30 cellular contexts compared by ENCODE assay signal in genomic region chr10:129779126-129779525, GRCh38.
"Had no signal": no experiment of that assay in that cellular context is flagged by ENCODE, and none has a peak within 500 bp of the region (broad histone marks: within the 10 kb centered on the region; RNA-seq: fewer than 3 reads in every experiment).

No MANE protein-coding gene starts in this region.

- H3K9ac ChIP-seq: parathyroid adenoma had no signal

- H3K79me2 ChIP-seq: parathyroid adenoma had no signal

- H3K4me3 ChIP-seq: colonic mucosa, gastroesophageal sphincter, heart left ventricle, left ventricle myocardium inferior, lung, prostate gland, right atrium auricular region, skin epidermis, thoracic aorta, tibial nerve, vagina had no signal

- H3K27ac Mint-ChIP-seq: dendritic cell treated with granulocyte-macrophage colony-stimulating factor and Interleukin-4, amounts not matched to agents 40 ng/mL and 50 ng/mL, for 4 days; endodermal cell; memory B cell; naive B cell; natural killer cell treated with Interleukin-12 subunit alpha and Interleukin-12 subunit beta and Interleukin-15 and Interleukin-18, amount 100 ng/mL, for 72 hours; stimulated activated naive B cell treated with anti-CD40 and anti-IgM and Interleukin-4, amounts not matched to agents 10 μg/mL and 1 μg/mL and 100 μg/mL, for 72 hours; stimulated activated naive CD8-positive, alpha-beta T cell treated with anti-CD3 and anti-CD28 coated beads, Interleukin-15, Interleukin-2, amounts not matched to agents 100 ng/mL and 50 ng/mL, for 24 hours had no signal

- H3K4me3 Mint-ChIP-seq: dendritic cell treated with granulocyte-macrophage colony-stimulating factor and Interleukin-4, amounts not matched to agents 40 ng/mL and 50 ng/mL, for 4 days; endodermal cell; memory B cell; naive B cell; natural killer cell treated with Interleukin-12 subunit alpha and Interleukin-12 subunit beta and Interleukin-15 and Interleukin-18, amount 100 ng/mL, for 72 hours; neural crest cell; stimulated activated naive B cell treated with anti-CD40 and anti-IgM and Interleukin-4, amounts not matched to agents 10 μg/mL and 1 μg/mL and 100 μg/mL, for 72 hours; stimulated activated naive CD8-positive, alpha-beta T cell treated with anti-CD3 and anti-CD28 coated beads, Interleukin-15, Interleukin-2, amounts not matched to agents 100 ng/mL and 50 ng/mL, for 24 hours had no signal

- H3K27me3 Mint-ChIP-seq: dendritic cell treated with granulocyte-macrophage colony-stimulating factor and Interleukin-4, amounts not matched to agents 40 ng/mL and 50 ng/mL, for 4 days; memory B cell; naive B cell; natural killer cell treated with Interleukin-12 subunit alpha and Interleukin-12 subunit beta and Interleukin-15 and Interleukin-18, amount 100 ng/mL, for 72 hours; stimulated activated naive B cell treated with anti-CD40 and anti-IgM and Interleukin-4, amounts not matched to agents 10 μg/mL and 1 μg/mL and 100 μg/mL, for 72 hours; stimulated activated naive CD8-positive, alpha-beta T cell treated with anti-CD3 and anti-CD28 coated beads, Interleukin-15, Interleukin-2, amounts not matched to agents 100 ng/mL and 50 ng/mL, for 24 hours had no signal

- H3K36me3 ChIP-seq: colonic mucosa, gastroesophageal sphincter, heart left ventricle, left ventricle myocardium inferior, prostate gland, right atrium auricular region, thoracic aorta, vagina had no signal

- H3K27me3 ChIP-seq: colonic mucosa, foreskin keratinocyte, gastroesophageal sphincter, heart left ventricle, right atrium auricular region, tibial nerve, vagina had no signal

- H3K4me1 ChIP-seq: colonic mucosa, foreskin keratinocyte, gastroesophageal sphincter, heart left ventricle, left ventricle myocardium inferior, parathyroid adenoma, prostate gland, right atrium auricular region, tibial nerve, vagina had no signal

- H3K27ac ChIP-seq: colonic mucosa, epithelial cell of prostate, foreskin keratinocyte, gastroesophageal sphincter, heart left ventricle, left ventricle myocardium inferior, parathyroid adenoma, prostate gland, right atrium auricular region, skin epidermis, thoracic aorta, tibial nerve, vagina had no signal

- DNase-seq: colonic mucosa; effector CD8-positive, alpha-beta T cell; foreskin keratinocyte; heart left ventricle; hippocampal formation; kidney glomerular epithelial cell; left colon; left ventricle myocardium inferior; naive B cell; stimulated activated CD4-positive, alpha-beta T cell treated with anti-CD3 and anti-CD28 coated beads, Interleukin-15, amount 100 ng/mL, for 24 hours; stimulated activated CD4-positive, alpha-beta T cell treated with anti-CD3 and anti-CD28 coated beads, Interleukin-2, amount 100 ng/mL, for 48 hours; stimulated activated naive B cell treated with anti-CD40 and anti-IgM and Interleukin-4, amounts not matched to agents 10 μg/mL and 1 μg/mL and 100 μg/mL, for 72 hours had no signal

- H2AFZ ChIP-seq: parathyroid adenoma had no signal

- H3K36me3 Mint-ChIP-seq: natural killer cell treated with Interleukin-12 subunit alpha and Interleukin-12 subunit beta and Interleukin-15 and Interleukin-18, amount 100 ng/mL, for 72 hours had no signal

- ATAC-seq: esophagus mucosa; foreskin keratinocyte; gastroesophageal sphincter; heart left ventricle; left colon; natural killer cell treated with Interleukin-12 subunit alpha and Interleukin-12 subunit beta and Interleukin-15 and Interleukin-18, amount 100 ng/mL, for 72 hours; sciatic nerve; stimulated activated naive B cell treated with anti-CD40 and anti-IgM and Interleukin-4, amounts not matched to agents 10 μg/mL and 1 μg/mL and 100 μg/mL, for 72 hours had no signal

- H3K9me3 Mint-ChIP-seq: dendritic cell treated with granulocyte-macrophage colony-stimulating factor and Interleukin-4, amounts not matched to agents 40 ng/mL and 50 ng/mL, for 4 days; endodermal cell; natural killer cell treated with Interleukin-12 subunit alpha and Interleukin-12 subunit beta and Interleukin-15 and Interleukin-18, amount 100 ng/mL, for 72 hours; neural crest cell; stimulated activated naive CD8-positive, alpha-beta T cell treated with anti-CD3 and anti-CD28 coated beads, Interleukin-15, Interleukin-2, amounts not matched to agents 100 ng/mL and 50 ng/mL, for 24 hours had no signal

- H3K4me1 Mint-ChIP-seq: endodermal cell; naive B cell; neural crest cell; stimulated activated naive B cell treated with anti-CD40 and anti-IgM and Interleukin-4, amounts not matched to agents 10 μg/mL and 1 μg/mL and 100 μg/mL, for 72 hours had no signal

- H3K9me3 ChIP-seq: colonic mucosa, gastroesophageal sphincter, heart left ventricle, left ventricle myocardium inferior, prostate gland, right atrium auricular region, thoracic aorta, vagina had no signal
